In the genomic region with DNA sequence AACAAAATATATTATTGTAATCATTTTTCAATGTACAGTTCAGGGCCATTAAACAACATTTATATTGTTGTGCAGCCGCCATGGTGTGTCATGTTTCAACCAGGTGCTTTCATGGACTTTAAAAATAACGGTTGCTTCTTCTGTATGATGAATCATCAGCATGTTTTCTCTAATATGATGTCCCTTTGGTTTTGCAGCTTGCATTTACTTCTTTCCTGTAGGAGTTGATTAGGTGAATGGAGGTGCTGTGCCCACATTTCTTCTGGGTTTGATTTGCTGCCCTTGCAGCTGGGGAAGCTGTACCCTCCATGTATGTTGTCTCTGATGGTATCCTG, we compare ENCODE assay signal across 16 cellular contexts. TPM values are rescaled to one million over a fixed set of nuclear protein-coding genes. Genes with fewer than 3 reads are reported as not detected.
DNase-seq lines count a peak whose midpoint lies in the region; ATAC-seq and TF ChIP-seq lines count a peak whose summit lies in the region.
"Had no signal": no experiment of that assay in that cellular context is flagged by ENCODE, and none has a peak within 500 bp of the region (broad histone marks: within the 10 kb centered on the region; RNA-seq: fewer than 3 reads in every experiment).

No MANE protein-coding gene starts in this region.

- H3K36me3 Mint-ChIP-seq in CD8-positive, alpha-beta T cell = peaks cover 9% of the 10 kb centered on the region
- H3K36me3 Mint-ChIP-seq in activated T-cell treated with anti-CD3 and anti-CD28 coated beads, Interleukin-2, amount 50 U/mL, for 24 hours (ENCODE audit: low read depth) = peaks cover 5% of the 10 kb centered on the region

- CTCF ChIA-PET in CD8-positive, alpha-beta T cell (lab: Charles Lee) = no interaction called here
- CTCF ChIA-PET in HEK293 (lab: Yijun Ruan, JAX) = no interaction called here
- CTCF ChIA-PET in A673 (lab: Charles Lee) = no interaction called here

- peak overlapping the region; percentile 2 for H3K27ac Mint-ChIP-seq in CD8-positive, alpha-beta T cell
- H3K27ac Mint-ChIP-seq in activated T-cell treated with anti-CD3 and anti-CD28 coated beads, Interleukin-2, amount 50 U/mL, for 24 hours = no peak overlapping the region

- H3K36me3 ChIP-seq in CD8-positive, alpha-beta T cell (ENCODE audit: insufficient read depth, low read length) = no peaks in the 10 kb centered on the region
- H3K36me3 ChIP-seq in HEK293 (ENCODE audit: control insufficient read depth in 2 of 2, insufficient read depth in 1 of 2, low read length in 2 of 2) (no peaks in the 10 kb centered on the region), psoas muscle (ENCODE audit: insufficient read depth in 1 of 2, low read depth in 1 of 2) (no peaks in the 10 kb centered on the region), A673 (ENCODE audit: insufficient read depth, low read length, poor library complexity, severe bottlenecking) (no peaks in the 10 kb centered on the region), left ventricle myocardium inferior (no peaks in the 10 kb centered on the region)
- H3K36me3 ChIP-seq: Peyer's patch had no signal

- no peaks in the 10 kb centered on the region for H3K9me3 ChIP-seq in CD8-positive, alpha-beta T cell (ENCODE audit: low read length)
- no peaks in the 10 kb centered on the region for H3K9me3 ChIP-seq in HEK293 (ENCODE audit: control insufficient read depth, insufficient read depth, low read depth, low read length)
- H3K9me3 ChIP-seq in psoas muscle = no peaks in the 10 kb centered on the region
- no peaks in the 10 kb centered on the region for H3K9me3 ChIP-seq in A673 (ENCODE audit: low read depth, low read length, poor library complexity, severe bottlenecking)
- no peaks in the 10 kb centered on the region for H3K9me3 ChIP-seq in left ventricle myocardium inferior (replicated peaks)
- H3K9me3 ChIP-seq: Peyer's patch had no signal

- intact Hi-C loops in CD8-positive, alpha-beta T cell (cut with DNase I, micrococcal nuclease) = loop anchor here in 1 of 2 experiments (5.0 kb wide), 1 partner anchor 55 kb away; the partner anchor contains the start of gene TULP4
- intact Hi-C loops in psoas muscle (cut with DNase I) = no loop called here
- intact Hi-C loops in A673 (cut with micrococcal nuclease; ENCODE audit: unreplicated experiment) = no loop called here
- intact Hi-C loops in left ventricle myocardium inferior (cut with micrococcal nuclease) = no loop called here

- no peak for TF ChIP-seq CTCF in CD8-positive, alpha-beta T cell (IDR thresholded peaks at IDR 0.05)
- TF ChIP-seq CTCF in HEK293 (tag by site-specific recombination; IDR thresholded peaks at IDR 0.05) (no peak), psoas muscle (IDR thresholded peaks at IDR 0.05) (no peak), A673 (conservative IDR thresholded peaks at IDR 0.05; ENCODE audit: low read depth, low read length) (no peak), left ventricle myocardium inferior (IDR thresholded peaks at IDR 0.05; ENCODE audit: borderline replicate concordance) (no peak)

- no peak for ATAC-seq in CD8-positive, alpha-beta T cell
- ATAC-seq in psoas muscle = peak; percentile 70 to 92 (median 80)
- ATAC-seq: Right ventricle myocardium inferior had no signal

- no peak overlapping the region for H3K4me3 Mint-ChIP-seq in CD8-positive, alpha-beta T cell
- H3K4me3 Mint-ChIP-seq in activated T-cell treated with anti-CD3 and anti-CD28 coated beads, Interleukin-2, amount 50 U/mL, for 24 hours = no peak overlapping the region
- H3K4me3 Mint-ChIP-seq: H9 had no signal

- no peak overlapping the region for H3K27ac ChIP-seq in CD8-positive, alpha-beta T cell (ENCODE audit: low read depth, low read length)
- H3K27ac ChIP-seq in HEK293 (ENCODE audit: extremely low read depth, low read depth, low read length) = no peak overlapping the region
- H3K27ac ChIP-seq in psoas muscle = peak overlapping the region; percentile 71
- no peak overlapping the region for H3K27ac ChIP-seq in A673 (ENCODE audit: low read depth, low read length, poor library complexity, severe bottlenecking)
- no peak overlapping the region for H3K27ac ChIP-seq in left ventricle myocardium inferior (replicated peaks)
- H3K27ac ChIP-seq: HL-60, Peyer's patch had no signal

- WGBS in psoas muscle, 3 donors = 39 to 55% (median 41%) methylated on average over 2 of the region's 2 CpGs

- POLR2A ChIA-PET in CD8-positive, alpha-beta T cell (lab: Charles Lee) = interaction anchor here (1.3 kb wide), 1 partner anchor 10 kb away, joined by 5 read pairs; no protein-coding TSS in a partner anchor
- POLR2A ChIA-PET in HEK293 (lab: Yijun Ruan, JAX) (no interaction called here), A673 (lab: Charles Lee; ENCODE audit: low non-redundant PET) (no interaction called here)

- no peak overlapping the region for H3K4me3 ChIP-seq in CD8-positive, alpha-beta T cell (ENCODE audit: low read depth, low read length)
- no peak overlapping the region for H3K4me3 ChIP-seq in HEK293 (ENCODE audit: low read depth, low read length)
- no peak overlapping the region for H3K4me3 ChIP-seq in psoas muscle
- no peak overlapping the region for H3K4me3 ChIP-seq in A673 (ENCODE audit: low read depth, low read length, poor library complexity, severe bottlenecking)
- no peak overlapping the region for H3K4me3 ChIP-seq in left ventricle myocardium inferior
- H3K4me3 ChIP-seq: Peyer's patch had no signal

- no TSS peak for BruUV-seq in A673 (replicated peaks; lab: Mats Ljungman, UMichigan)

- no peak for DNase-seq in CD8-positive, alpha-beta T cell
- DNase-seq in NCI-H69 (lab: John Stamatoyannopoulos, UW) (peak; percentile 68), psoas muscle (no peak), A673 (ENCODE audit: low spot score) (no peak), left ventricle myocardium inferior (no peak)
- no peak for DNase-seq in activated T-cell treated with anti-CD3 and anti-CD28 coated beads, Interleukin-2, amount 50 U/mL, for 24 hours
- DNase-seq: DND-41, H9, NCI-H1092 treated with DMSO at 0.1 percent for 48 hours, NCI-H446 treated with DMSO at 0.1 percent for 48 hours, NCI-H774, Peyer's patch, T-helper 1 cell had no signal

- no peaks in the 10 kb centered on the region for H3K27me3 Mint-ChIP-seq in CD8-positive, alpha-beta T cell (ENCODE audit: low read depth)
- no peaks in the 10 kb centered on the region for H3K27me3 Mint-ChIP-seq in activated T-cell treated with anti-CD3 and anti-CD28 coated beads, Interleukin-2, amount 50 U/mL, for 24 hours

- H3K4me1 Mint-ChIP-seq in CD8-positive, alpha-beta T cell (ENCODE audit: low read depth) = peaks cover 46% of the 10 kb centered on the region
- H3K4me1 Mint-ChIP-seq in activated T-cell treated with anti-CD3 and anti-CD28 coated beads, Interleukin-2, amount 50 U/mL, for 24 hours (ENCODE audit: low read depth) = peaks cover 48% of the 10 kb centered on the region

- H3K27me3 ChIP-seq in CD8-positive, alpha-beta T cell (ENCODE audit: insufficient read depth, low read length) = no peaks in the 10 kb centered on the region
- no peaks in the 10 kb centered on the region for H3K27me3 ChIP-seq in psoas muscle (ENCODE audit: insufficient read depth in 3 of 3, low read length in 2 of 3)
- no peaks in the 10 kb centered on the region for H3K27me3 ChIP-seq in A673 (replicated peaks; ENCODE audit: insufficient read depth, low read depth, low read length, poor library complexity)
- H3K27me3 ChIP-seq in left ventricle myocardium inferior (ENCODE audit: low read depth) = no peaks in the 10 kb centered on the region
- H3K27me3 ChIP-seq: Peyer's patch had no signal

- peaks cover 26% of the 10 kb centered on the region for H3K4me1 ChIP-seq in CD8-positive, alpha-beta T cell (ENCODE audit: insufficient read depth, low read length)
- H3K4me1 ChIP-seq in HEK293 (ENCODE audit: control insufficient read depth, insufficient read depth, low read length) (no peaks in the 10 kb centered on the region), psoas muscle (peaks cover 30% of the 10 kb centered on the region), A673 (ENCODE audit: insufficient read depth, low read length, poor library complexity, severe bottlenecking) (peaks cover 12% of the 10 kb centered on the region), left ventricle myocardium inferior (peaks cover 18% of the 10 kb centered on the region)

- H3K9me3 Mint-ChIP-seq in CD8-positive, alpha-beta T cell = no peaks in the 10 kb centered on the region
- H3K9me3 Mint-ChIP-seq in activated T-cell treated with anti-CD3 and anti-CD28 coated beads, Interleukin-2, amount 50 U/mL, for 24 hours = no peaks in the 10 kb centered on the region

TF ChIP-seq in HEK293, 187 proteins besides CTCF, POLR2A, EP300 and RAD21:
- no peak for TF ChIP-seq ELK4 (IDR thresholded peaks at IDR 0.05; ENCODE audit: borderline replicate concordance, low read depth, low read length)
- 0 out of 2 replicates have a peak, but pooled peaks have one; percentile 25 for TF ChIP-seq ZBTB17 (tag by site-specific recombination; IDR thresholded peaks at IDR 0.05)
- TF ChIP-seq ZNF324 (tag by site-specific recombination; IDR thresholded peaks at IDR 0.05) = no peak
- TF ChIP-seq, protein P1, sequence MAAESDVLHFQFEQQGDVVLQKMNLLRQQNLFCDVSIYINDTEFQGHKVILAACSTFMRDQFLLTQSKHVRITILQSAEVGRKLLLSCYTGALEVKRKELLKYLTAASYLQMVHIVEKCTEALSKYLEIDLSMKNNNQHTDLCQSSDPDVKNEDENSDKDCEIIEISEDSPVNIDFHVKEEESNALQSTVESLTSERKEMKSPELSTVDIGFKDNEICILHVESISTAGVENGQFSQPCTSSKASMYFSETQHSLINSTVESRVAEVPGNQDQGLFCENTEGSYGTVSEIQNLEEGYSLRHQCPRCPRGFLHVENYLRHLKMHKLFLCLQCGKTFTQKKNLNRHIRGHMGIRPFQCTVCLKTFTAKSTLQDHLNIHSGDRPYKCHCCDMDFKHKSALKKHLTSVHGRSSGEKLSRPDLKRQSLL (tag by site-specific recombination; IDR thresholded peaks at IDR 0.05) = no peak
- no peak for TF ChIP-seq ZNF10 (tag by site-specific recombination; IDR thresholded peaks at IDR 0.05)

RNA-seq across cellular contexts. Expression of gene TULP4, which starts 54.9 kb away (rescaled TPM):
- total RNA-seq in CD8-positive, alpha-beta T cell = 10 to 100 TPM; 73.6 to 78.9 TPM
- 100 to 1,000 TPM in 1 of 4 donors, 10 to 100 TPM in 3; 63.2 to 103 (median 78.3) TPM for total RNA-seq in psoas muscle
- 10 to 100 TPM in 1 of 3 donors, 1 to 10 TPM in 2; 2.2 to 23.2 (median 3.7) TPM for polyA plus RNA-seq in psoas muscle
- 76.0 and 82.0 TPM in 2 replicates for total RNA-seq in A673 (2021)
- 111 TPM for total RNA-seq in left ventricle myocardium inferior
